ENCODE assay signal across 23 cellular contexts in genomic region chr16:16915771-16916170, GRCh38.
"Had no signal": no experiment of that assay in that cellular context is flagged by ENCODE, and none has a peak within 500 bp of the region (broad histone marks: within the 10 kb centered on the region; RNA-seq: fewer than 3 reads in every experiment).

No MANE protein-coding gene starts in this region.

- H3K36me3 ChIP-seq: esophagus muscularis mucosa, gastroesophageal sphincter, heart right ventricle, tibial artery had no signal

- H3K4me1 ChIP-seq: body of pancreas, esophagus muscularis mucosa, gastroesophageal sphincter, heart right ventricle, tibial artery had no signal

- H3K4me3 ChIP-seq: body of pancreas, esophagus muscularis mucosa, gastroesophageal sphincter, heart right ventricle, tibial artery had no signal

- ATAC-seq: activated CD8-positive, alpha-beta memory T cell treated with anti-CD3 and anti-CD28 coated beads, Interleukin-2, amount 10 ng/mL, durations not matched to agents 7 days and 5 days; body of pancreas; gastroesophageal sphincter; heart right ventricle; left ventricle myocardium superior had no signal

- H3K9me3 ChIP-seq: body of pancreas, heart right ventricle, tibial artery had no signal

- H3K27ac ChIP-seq: body of pancreas, esophagus muscularis mucosa, gastroesophageal sphincter, heart right ventricle, tibial artery had no signal

- FAIRE-seq: endothelial cell of umbilical vein, urothelium cell line had no signal

- DNase-seq: activated B cell treated with CpG ODN at 0.5 μM for 24 hours; activated CD4-positive, alpha-beta memory T cell treated with anti-CD3 and anti-CD28 coated beads, Interleukin-2, amount 10 ng/mL, durations not matched to agents 7 days and 5 days; activated CD4-positive, alpha-beta T cell treated with anti-CD3 and anti-CD28 coated beads for 4 hours; activated CD8-positive, alpha-beta memory T cell treated with anti-CD3 and anti-CD28 coated beads, Interleukin-2, amount 10 ng/mL, durations not matched to agents 7 days and 5 days; activated naive CD8-positive, alpha-beta T cell treated with anti-CD3 and anti-CD28 coated beads for 36 hours; body of pancreas; dermis blood vessel endothelial cell; effector memory CD4-positive, alpha-beta T cell; heart right ventricle; immature natural killer cell; kidney glomerular epithelial cell; left ventricle myocardium superior; occipital lobe; stimulated activated CD4-positive, alpha-beta T cell treated with anti-CD3 and anti-CD28 coated beads, Interleukin-12 subunit alpha, Interleukin-12 subunit beta, amount 100 ng/mL, for 4 hours; stimulated activated CD4-positive, alpha-beta T cell treated with anti-CD3 and anti-CD28 coated beads, Interleukin-1b, Interleukin-23, amount 100 ng/mL, for 48 hours; stimulated activated CD8-positive, alpha-beta memory T cell treated with anti-CD3 and anti-CD28 coated beads, Interleukin-4, amount 100 ng/mL, for 48 hours; stimulated activated naive CD4-positive, alpha-beta T cell; substantia nigra; tibial artery had no signal
